ENCODE assay signal across 18 cellular contexts in genomic region chr7:124162667-124163066, GRCh38.
"Had no signal": no experiment of that assay in that cellular context is flagged by ENCODE, and none has a peak within 500 bp of the region (broad histone marks: within the 10 kb centered on the region; RNA-seq: fewer than 3 reads in every experiment).

No MANE protein-coding gene starts in this region.

- H3K4me1 Mint-ChIP-seq: activated CD4-positive, alpha-beta memory T cell treated with anti-CD3 and anti-CD28 coated beads, Interleukin-2, amount 10 ng/mL, durations not matched to agents 7 days and 5 days; activated CD4-positive, alpha-beta T cell treated with anti-CD3 and anti-CD28 coated beads for 36 hours; naive thymus-derived CD4-positive, alpha-beta T cell; stimulated activated naive B cell treated with anti-CD40 and anti-IgM and Interleukin-4, amounts not matched to agents 10 μg/mL and 1 μg/mL and 100 μg/mL, for 72 hours had no signal

- DNase-seq: activated CD4-positive, alpha-beta memory T cell treated with anti-CD3 and anti-CD28 coated beads, Interleukin-2, amount 10 ng/mL, durations not matched to agents 7 days and 5 days; activated CD4-positive, alpha-beta T cell treated with anti-CD3 and anti-CD28 coated beads for 36 hours; activated T-cell treated with anti-CD3 and anti-CD28 coated beads, Interleukin-2, amount 50 U/mL, for 72 hours; aorta; dermis blood vessel endothelial cell; endodermal cell; erythroblast; glutamatergic neuron; left colon; naive thymus-derived CD4-positive, alpha-beta T cell; right cardiac atrium; spleen; stimulated activated CD4-positive, alpha-beta T cell treated with anti-CD3 and anti-CD28 coated beads, Interleukin-2, amount 100 ng/mL, for 24 hours; stimulated activated naive B cell treated with anti-CD40 and anti-IgM and Interleukin-4, amounts not matched to agents 10 μg/mL and 1 μg/mL and 100 μg/mL, for 72 hours; substantia nigra; T-helper 9 cell; transverse colon had no signal

- H3K36me3 ChIP-seq: spleen, transverse colon had no signal

- H3K27ac ChIP-seq: spleen, transverse colon, VCaP had no signal

- H3K4me3 ChIP-seq: spleen, transverse colon had no signal

- H3K4me3 Mint-ChIP-seq: activated CD4-positive, alpha-beta memory T cell treated with anti-CD3 and anti-CD28 coated beads, Interleukin-2, amount 10 ng/mL, durations not matched to agents 7 days and 5 days; activated CD4-positive, alpha-beta T cell treated with anti-CD3 and anti-CD28 coated beads for 36 hours; activated T-cell treated with anti-CD3 and anti-CD28 coated beads, Interleukin-2, amount 50 U/mL, for 72 hours; endodermal cell; naive thymus-derived CD4-positive, alpha-beta T cell; stimulated activated naive B cell treated with anti-CD40 and anti-IgM and Interleukin-4, amounts not matched to agents 10 μg/mL and 1 μg/mL and 100 μg/mL, for 72 hours had no signal

- H3K27me3 Mint-ChIP-seq: activated CD4-positive, alpha-beta memory T cell treated with anti-CD3 and anti-CD28 coated beads, Interleukin-2, amount 10 ng/mL, durations not matched to agents 7 days and 5 days; activated CD4-positive, alpha-beta T cell treated with anti-CD3 and anti-CD28 coated beads for 36 hours; naive thymus-derived CD4-positive, alpha-beta T cell; stimulated activated naive B cell treated with anti-CD40 and anti-IgM and Interleukin-4, amounts not matched to agents 10 μg/mL and 1 μg/mL and 100 μg/mL, for 72 hours had no signal

- H3K36me3 Mint-ChIP-seq: naive thymus-derived CD4-positive, alpha-beta T cell; stimulated activated naive B cell treated with anti-CD40 and anti-IgM and Interleukin-4, amounts not matched to agents 10 μg/mL and 1 μg/mL and 100 μg/mL, for 72 hours had no signal

- H3K27ac Mint-ChIP-seq: activated CD4-positive, alpha-beta memory T cell treated with anti-CD3 and anti-CD28 coated beads, Interleukin-2, amount 10 ng/mL, durations not matched to agents 7 days and 5 days; activated CD4-positive, alpha-beta T cell treated with anti-CD3 and anti-CD28 coated beads for 36 hours; activated T-cell treated with anti-CD3 and anti-CD28 coated beads, Interleukin-2, amount 50 U/mL, for 72 hours; endodermal cell; naive thymus-derived CD4-positive, alpha-beta T cell; stimulated activated naive B cell treated with anti-CD40 and anti-IgM and Interleukin-4, amounts not matched to agents 10 μg/mL and 1 μg/mL and 100 μg/mL, for 72 hours had no signal

- ATAC-seq: activated CD4-positive, alpha-beta T cell treated with anti-CD3 and anti-CD28 coated beads for 36 hours; activated T-cell treated with anti-CD3 and anti-CD28 coated beads, Interleukin-2, amount 50 U/mL, for 72 hours; left colon; naive thymus-derived CD4-positive, alpha-beta T cell; right cardiac atrium; stimulated activated naive B cell treated with anti-CD40 and anti-IgM and Interleukin-4, amounts not matched to agents 10 μg/mL and 1 μg/mL and 100 μg/mL, for 72 hours had no signal

- H3K9me3 ChIP-seq: transverse colon had no signal

- H3K27me3 ChIP-seq: spleen, transverse colon had no signal

- H3K4me1 ChIP-seq: spleen, transverse colon had no signal
